ENCODE assay signal across 1 cellular context in the genomic region with DNA sequence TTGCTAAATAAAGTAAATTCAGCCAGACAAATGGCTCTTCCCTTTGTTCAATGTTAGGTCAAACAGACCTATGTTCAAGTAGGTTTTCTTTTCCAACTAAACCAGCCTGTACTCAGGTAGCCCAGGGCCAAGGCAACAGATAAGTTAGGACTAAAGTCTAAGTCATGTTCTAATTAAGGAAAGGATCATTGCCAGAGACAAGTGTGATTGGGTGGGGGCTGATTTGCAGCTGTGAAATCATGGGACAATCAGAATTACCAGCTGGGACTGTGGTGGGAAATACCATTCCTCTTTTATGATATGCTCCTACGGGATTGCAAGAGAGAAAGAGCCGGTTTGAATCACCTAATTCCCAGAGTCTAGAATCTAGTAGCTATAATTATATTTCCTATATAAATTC.
A peak's percentile ranks its signal among the peaks of the same experiment; 100 is the strongest.
TF ChIP-seq lines count a peak whose summit lies in the region.

No MANE protein-coding gene starts in this region.

TF ChIP-seq in K562, 482 proteins besides CTCF, POLR2A, EP300 and RAD21:
- no peak for TF ChIP-seq HMGN3 (IDR thresholded peaks at IDR 0.05; ENCODE audit: borderline replicate concordance, extremely low read depth, insufficient read length, low read depth, low read length)
- 0 out of 2 replicates have a peak, but pooled peaks have one; percentile 11 for TF ChIP-seq CBFA2T3 (IDR thresholded peaks at IDR 0.05)
